ENCODE assay signal across 8 cellular contexts in genomic region chr3:61936344-61936937, GRCh38.
DNase-seq lines count a peak whose midpoint lies in the region; ATAC-seq lines count a peak whose summit lies in the region.

No MANE protein-coding gene starts in this region.

- H3K9ac ChIP-seq in mucosa of stomach (ENCODE audit: low read length): no peak overlapping the region

- peak overlapping the region; percentile 9 for H3K4me3 ChIP-seq in mucosa of stomach (ENCODE audit: low read length)

- H3K4me1 Mint-ChIP-seq in activated CD4-positive, alpha-beta T cell treated with anti-CD3 and anti-CD28 coated beads, Interleukin-2, amount 10 ng/mL, durations not matched to agents 24 days and 14 days: no peaks in the 10 kb centered on the region

- intact Hi-C loops in activated CD4-positive, alpha-beta T cell treated with anti-CD3 and anti-CD28 coated beads, Interleukin-2, amount 10 ng/mL, durations not matched to agents 24 days and 14 days (cut with micrococcal nuclease): no loop called here

- ATAC-seq in HG03342 (IDR thresholded peaks at IDR 0.05; ENCODE audit: unreplicated experiment) (peak; percentile 65), GM18519 (IDR thresholded peaks at IDR 0.05; ENCODE audit: low FRiP score, unreplicated experiment) (no peak), GM19328 (IDR thresholded peaks at IDR 0.05; ENCODE audit: unreplicated experiment) (no peak)

- no peaks in the 10 kb centered on the region for H3K27me3 ChIP-seq in mucosa of stomach (ENCODE audit: control insufficient read depth, insufficient read depth, low read length)

- H3K27me3 Mint-ChIP-seq in activated CD4-positive, alpha-beta T cell treated with anti-CD3 and anti-CD28 coated beads, Interleukin-2, amount 10 ng/mL, durations not matched to agents 24 days and 14 days: no peaks in the 10 kb centered on the region

- H3K36me3 ChIP-seq in mucosa of stomach (ENCODE audit: control insufficient read depth, insufficient read depth, low read length): no peaks in the 10 kb centered on the region

- H3K4me1 ChIP-seq in mucosa of stomach (ENCODE audit: control insufficient read depth, insufficient read depth, low read length): peaks cover 14% of the 10 kb centered on the region

- no peak overlapping the region for H3K27ac Mint-ChIP-seq in activated CD4-positive, alpha-beta T cell treated with anti-CD3 and anti-CD28 coated beads, Interleukin-2, amount 10 ng/mL, durations not matched to agents 24 days and 14 days

- DNase-seq in activated CD4-positive, alpha-beta T cell treated with anti-CD3 and anti-CD28 coated beads, Interleukin-2, amount 10 ng/mL, durations not matched to agents 24 days and 14 days: peak; percentile 73
- DNase-seq in activated CD4-positive, alpha-beta T cell treated with anti-CD3 and anti-CD28 coated beads for 1 hour: no peak
- DNase-seq in amniotic epithelial cell (ENCODE audit: low read depth): peak; percentile 10
- DNase-seq in NCI-H2029 (lab: John Stamatoyannopoulos, UW): no peak

- no peak overlapping the region for H3K4me3 Mint-ChIP-seq in activated CD4-positive, alpha-beta T cell treated with anti-CD3 and anti-CD28 coated beads, Interleukin-2, amount 10 ng/mL, durations not matched to agents 24 days and 14 days

- H3K9me3 ChIP-seq in mucosa of stomach (ENCODE audit: control insufficient read depth, low read length): no peaks in the 10 kb centered on the region

- H3K36me3 Mint-ChIP-seq in activated CD4-positive, alpha-beta T cell treated with anti-CD3 and anti-CD28 coated beads, Interleukin-2, amount 10 ng/mL, durations not matched to agents 24 days and 14 days (ENCODE audit: low read depth): no peaks in the 10 kb centered on the region

- H3K9me3 Mint-ChIP-seq in activated CD4-positive, alpha-beta T cell treated with anti-CD3 and anti-CD28 coated beads, Interleukin-2, amount 10 ng/mL, durations not matched to agents 24 days and 14 days: no peaks in the 10 kb centered on the region

Comparison
In these comparisons a context has a peak if more than half of its experiments do, and no peak if none do; other contexts are left out.
1. DNase-seq: peak in activated CD4-positive, alpha-beta T cell treated with anti-CD3 and anti-CD28 coated beads, Interleukin-2, amount 10 ng/mL, durations not matched to agents 24 days and 14 days (single experiment) and amniotic epithelial cell (single experiment); none in activated CD4-positive, alpha-beta T cell treated with anti-CD3 and anti-CD28 coated beads for 1 hour (single experiment) and NCI-H2029 (single experiment).